Comparison of ENCODE assay signal across 8 cellular contexts in genomic region chr1:197776348-197777082, GRCh38. TPM values are rescaled to one million over a fixed set of nuclear protein-coding genes. Genes with fewer than 3 reads are reported as not detected.
DNase-seq lines count a peak whose midpoint lies in the region; ATAC-seq, FAIRE-seq and TF ChIP-seq lines count a peak whose summit lies in the region.

No MANE protein-coding gene starts in this region.

- FAIRE-seq in K562 (lab: Jason Lieb, UNC): no peak

- H3K9me3 Mint-ChIP-seq in HFFc6: no peaks in the 10 kb centered on the region
- peaks cover 0 to 2% (median 0%) of the 10 kb centered on the region in 9 donors for H3K9me3 Mint-ChIP-seq in naive thymus-derived CD8-positive, alpha-beta T cell

- H3K9me3 ChIP-seq in OCI-LY1 (ENCODE audit: low read length): peaks cover 3% of the 10 kb centered on the region; the same call in 1 of the 2 replicates
- no peaks in the 10 kb centered on the region for H3K9me3 ChIP-seq in K562 (replicated peaks; ENCODE audit: control insufficient read depth, insufficient read depth, low read depth, low read length)

- intact Hi-C loops in K562 (cut with micrococcal nuclease): loop anchor here (5.0 to 10.0 kb wide), 2 partner anchors 146 to 218 kb away; no protein-coding TSS in a partner anchor

- 49% methylated on average over 3 of the region's 3 CpGs for WGBS in K562 (ENCODE audit: insufficient coverage, low coverage, missing lambda C conversion rate)

- H4K20me1 ChIP-seq in OCI-LY1 (ENCODE audit: insufficient read depth, low read length) (no peaks in the 10 kb centered on the region), K562 (replicated peaks; ENCODE audit: control insufficient read depth, insufficient read depth, low read length) (no peaks in the 10 kb centered on the region)

- H3F3A ChIP-seq in OCI-LY1 (ENCODE audit: insufficient read depth, low read length): peaks cover 3% of the 10 kb centered on the region; the same call in 1 of the 2 replicates

- DNase-seq in GM10248 (ENCODE audit: extremely low spot score) (peak; percentile 28), HFFc6 (peak; percentile 89), K562 (ENCODE audit: extremely low read depth in 1 of 4, low spot score in 3 of 4) (no peak), NCI-H510A treated with DMSO at 0.1 percent for 48 hours (lab: John Stamatoyannopoulos, UW) (no peak), hippocampal formation (lab: John Stamatoyannopoulos, UW) (no peak)
- DNase-seq in naive thymus-derived CD8-positive, alpha-beta T cell: peak in 3 of 10 donors; percentile 47 to 51 (median 49)

- H3K9me2 ChIP-seq in OCI-LY1 (ENCODE audit: low read depth, low read length): no peaks in the 10 kb centered on the region

- H3K79me2 ChIP-seq in OCI-LY1 (ENCODE audit: insufficient read depth, low read length): peaks cover 30% of the 10 kb centered on the region
- peaks cover 33% of the 10 kb centered on the region for H3K79me2 ChIP-seq in K562 (ENCODE audit: control insufficient read depth, insufficient read depth, low read length)

- H3K9me1 ChIP-seq in K562 (ENCODE audit: control insufficient read depth, insufficient read depth, low read length): no peaks in the 10 kb centered on the region

- peak overlapping the region; percentile 86; the same call in 1 of the 2 replicates for H3K9ac ChIP-seq in OCI-LY1 (ENCODE audit: low read length)
- H3K9ac ChIP-seq in K562 (ENCODE audit: insufficient read depth in 1 of 2, low read depth in 2 of 2, low read length in 2 of 2): peak overlapping the region in 1 of 2 experiments; percentile 83; a peak in 1 of 4 replicates

- H3K4me3 ChIP-seq in OCI-LY1 (ENCODE audit: low read depth, low read length, poor library complexity, severe bottlenecking): peak overlapping the region; percentile 79
- H3K4me3 ChIP-seq in K562: no peak overlapping the region

- no peak for TF ChIP-seq CTCF in GM10248 (IDR thresholded peaks at IDR 0.05; ENCODE audit: control extremely low read depth, extremely low read depth, low read depth, missing control alignments)
- TF ChIP-seq CTCF in HFFc6 (IDR thresholded peaks at IDR 0.05): no peak
- no peak for TF ChIP-seq CTCF in OCI-LY1 (IDR thresholded peaks at IDR 0.05; ENCODE audit: low read length)
- TF ChIP-seq CTCF in K562 (IDR thresholded peaks at IDR 0.05 in 2 of 3, conservative IDR thresholded peaks at IDR 0.05 in 1 of 3; ENCODE audit: insufficient read depth in 2 of 3, low read depth in 1 of 3, low read length in 3 of 3): no peak

- H3K36me3 ChIP-seq in OCI-LY1 (ENCODE audit: insufficient read depth, low read length): 0 out of 2 replicates have a peak, but pooled peaks cover 3% of the 10 kb centered on the region
- H3K36me3 ChIP-seq in K562 (ENCODE audit: control insufficient read depth, insufficient read depth, low read length): peaks cover 7% of the 10 kb centered on the region; the same call in 2 of the 3 replicates

- TF ChIP-seq POLR2A in K562 (conservative IDR thresholded peaks at IDR 0.05): no peak

- H3K27ac ChIP-seq in OCI-LY1 (ENCODE audit: low read depth, low read length, poor library complexity, severe bottlenecking) (peak overlapping the region; percentile 94), K562 (ENCODE audit: extremely low read depth, low read depth, low read length) (peak overlapping the region; percentile 83; the same call in 2 of the 3 replicates)

- H3K27me3 Mint-ChIP-seq in HFFc6 (ENCODE audit: insufficient read depth): peaks cover 1% of the 10 kb centered on the region; the same call in 1 of the 2 replicates
- no peaks in the 10 kb centered on the region for H3K27me3 Mint-ChIP-seq in naive thymus-derived CD8-positive, alpha-beta T cell

- POLR2A ChIA-PET in GM10248 (lab: Yijun Ruan, JAX): no interaction called here
- POLR2A ChIA-PET in K562 (lab: Yijun Ruan, JAX): interaction anchor here (0.8 to 2.1 kb wide), 6 partner anchors 11 to 126 kb away, joined by 3 to 7 read pairs (median 4); partner anchors contain the start of gene C1orf53
- POLR2A ChIA-PET in naive thymus-derived CD8-positive, alpha-beta T cell (lab: Charles Lee): interaction anchor here (0.6 to 1.7 kb wide), 4 partner anchors 10 to 380 kb away, joined by 3 to 7 read pairs (median 4); partner anchors contain the start of gene NEK7

- CTCF ChIA-PET in GM10248 (lab: Yijun Ruan, JAX) (interaction anchor here (1.4 to 2.9 kb wide), 3 partner anchors 9 to 257 kb away, joined by 3 to 14 read pairs (median 6); no protein-coding TSS in a partner anchor), K562 (lab: Yijun Ruan, JAX; ENCODE audit: low intra/inter-chr PET ratio) (no interaction called here)

- H3K4me3 Mint-ChIP-seq in HFFc6: peak overlapping the region; percentile 82; the same call in 1 of the 2 replicates
- peak overlapping the region; percentile 78 to 93 (median 88) for H3K4me3 Mint-ChIP-seq in naive thymus-derived CD8-positive, alpha-beta T cell

- H3K4me2 ChIP-seq in OCI-LY1 (ENCODE audit: low read length) (peak overlapping the region; percentile 81), K562 (ENCODE audit: insufficient read depth, low read length) (peak overlapping the region; percentile 86; the same call in 1 of the 2 replicates)

- in situ Hi-C loops in K562 (cut with MboI): no loop called here

- H3K36me3 Mint-ChIP-seq in HFFc6 (ENCODE audit: low read depth): peaks cover 8% of the 10 kb centered on the region; the same call in 1 of the 2 replicates
- no peaks in the 10 kb centered on the region for H3K36me3 Mint-ChIP-seq in naive thymus-derived CD8-positive, alpha-beta T cell

- H3K4me1 Mint-ChIP-seq in HFFc6 (ENCODE audit: low read depth): peaks cover 63% of the 10 kb centered on the region
- H3K4me1 Mint-ChIP-seq in naive thymus-derived CD8-positive, alpha-beta T cell: peaks cover 22 to 68% (median 59%) of the 10 kb centered on the region in 4 donors

- no peak for ATAC-seq in K562
- peak; percentile 49 for ATAC-seq in naive thymus-derived CD8-positive, alpha-beta T cell
- ATAC-seq in GM21737 (IDR thresholded peaks at IDR 0.05; ENCODE audit: unreplicated experiment): no peak

- no peaks in the 10 kb centered on the region for H3K27me3 ChIP-seq in OCI-LY1 (ENCODE audit: insufficient read depth, low read length)
- H3K27me3 ChIP-seq in K562 (ENCODE audit: control insufficient read depth in 2 of 2, insufficient read depth in 2 of 2, low read length in 2 of 2): no peaks in the 10 kb centered on the region

- BruUV-seq in K562 (replicated peaks; lab: Mats Ljungman, UMichigan): no TSS peak

- H2AFZ ChIP-seq in OCI-LY1 (ENCODE audit: low read length) (peak overlapping the region; percentile 92; the same call in 1 of the 2 replicates), K562 (ENCODE audit: low read depth, low read length) (peak overlapping the region; percentile 97)

- H3K4me1 ChIP-seq in OCI-LY1 (ENCODE audit: insufficient read depth, low read length, severe bottlenecking) (peaks cover 51% of the 10 kb centered on the region), K562 (replicated peaks in 1 of 2; ENCODE audit: control insufficient read depth in 2 of 2, insufficient read depth in 2 of 2, low read length in 2 of 2) (peaks cover 21 to 34% of the 10 kb centered on the region in 2 experiments)

- H3K27ac Mint-ChIP-seq in HFFc6: peak overlapping the region; percentile 95
- peak overlapping the region; percentile 92 to 99 (median 98) for H3K27ac Mint-ChIP-seq in naive thymus-derived CD8-positive, alpha-beta T cell

- no peak for TF ChIP-seq RAD21 in K562 (CRISPR knock-in tag; conservative IDR thresholded peaks at IDR 0.05 in 1 of 2, IDR thresholded peaks at IDR 0.05 in 1 of 2)

- TF ChIP-seq EP300 in K562 (IDR thresholded peaks at IDR 0.05; ENCODE audit: low read length): no peak

TF ChIP-seq in K562, 482 proteins besides CTCF, POLR2A, EP300 and RAD21 (continues in another document):
- TF ChIP-seq SMARCE1 (IDR thresholded peaks at IDR 0.05): 0 out of 2 replicates have a peak, but pooled peaks have one; percentile 2
- no peak for TF ChIP-seq ZNF146 (CRISPR knock-in tag; IDR thresholded peaks at IDR 0.05; ENCODE audit: unreplicated experiment)
- TF ChIP-seq POLR2B (IDR thresholded peaks at IDR 0.05; ENCODE audit: low read depth, partially characterized antibody): no peak
- TF ChIP-seq ATF3 (IDR thresholded peaks at IDR 0.05): 0 out of 2 replicates have a peak, but pooled peaks have one; percentile 6
- no peak for TF ChIP-seq ATF3 (CRISPR knock-in tag; conservative IDR thresholded peaks at IDR 0.05)

RNA-seq across cellular contexts. Expression of gene DENND1B, which starts 1.2 kb away (rescaled TPM):
- 1 to 10 TPM; 6.4 to 9.0 (median 7.7) TPM for total RNA-seq in HFFc6 (2021; fragmentation: NEBNext Ultra II Directional; extraction: Animal tissue kit (Norgen Biotek cat#: 25700))
- total RNA-seq in K562 (2011; cell fraction: chromatin; rRNA removed; ENCODE audit: low replicate concordance): 36.5 and 51.3 TPM in 2 replicates
- 9.0 and 13.6 TPM in 2 replicates for total RNA-seq in K562 (2011; cell fraction: nucleolus; rRNA removed)
- total RNA-seq in K562 (2011; cell fraction: nucleoplasm; rRNA removed): 24.3 and 35.3 TPM in 2 replicates
- total RNA-seq in K562 (2014; rRNA removed) (4.7 and 6.0 TPM in 2 replicates), K562 (2014; rRNA removed; fragmentation: Illumina TruSeq; extraction: Trizol) (10.7 and 13.0 TPM in 2 replicates), K562 (2015; rRNA removed; fragmentation: Illumina TruSeq; extraction: Trizol) (10.6 and 12.1 TPM in 2 replicates), K562 (2021) (9.1 and 9.3 TPM in 2 replicates)
- polyA plus RNA-seq in K562 (2011; rRNA removed) (9.3 and 10.3 TPM in 2 replicates), K562 (2014; fragmentation: Illumina TruSeq; extraction: Trizol) (7.1 and 7.5 TPM in 2 replicates), K562 (2014; fragmentation: Nextera tagmentation; extraction: Ambion mirVana) (1 to 10 TPM; 2.1 to 3.3 TPM), K562 (2014; rRNA removed) (2.9 TPM in 2 replicates)
- 2.1 and 3.7 TPM in 2 replicates for polyA plus RNA-seq in K562 (2011; cell fraction: cytosol; rRNA removed)
- polyA plus RNA-seq in K562 (2011; cell fraction: nucleus; rRNA removed): 10.5 and 19.6 TPM in 2 replicates
- 4.0 and 4.9 TPM in 2 replicates for polyA plus RNA-seq in K562 (2012)
- polyA minus RNA-seq in K562 (2011; rRNA and poly(A)+ RNA removed): 34.2 and 47.7 TPM in 2 replicates
- polyA minus RNA-seq in K562 (2011; cell fraction: cytosol; rRNA and poly(A)+ RNA removed): 5.2 and 7.3 TPM in 2 replicates
- 30.2 and 68.3 TPM in 2 replicates for polyA minus RNA-seq in K562 (2011; cell fraction: nucleus; rRNA and poly(A)+ RNA removed)
- total RNA-seq in naive thymus-derived CD8-positive, alpha-beta T cell: 10 to 100 TPM; 10.5 to 14.0 TPM
- 1 to 10 TPM; 5.5 to 9.4 (median 8.0) TPM for polyA plus RNA-seq in naive thymus-derived CD8-positive, alpha-beta T cell

Comparison
In these comparisons a context has a peak if more than half of its experiments do, and no peak if none do; other contexts are left out.
1. DNase-seq: peak in GM10248 (single experiment) and HFFc6 (single experiment); none in K562 (0 of 4), NCI-H510A treated with DMSO at 0.1 percent for 48 hours (single experiment) and hippocampal formation (0 of 2).
2. ATAC-seq: peak in naive thymus-derived CD8-positive, alpha-beta T cell (2 of 2); none in K562 (single experiment) and GM21737 (single experiment).